Comparison of ENCODE assay signal across 1 cellular context in genomic region chr2:20327370-20327769, GRCh38.
TF ChIP-seq lines count a peak whose summit lies in the region.

No MANE protein-coding gene starts in this region.

TF ChIP-seq in SK-N-SH treated with all-trans-retinoic acid at 6 μM for 48 hours, 23 proteins besides CTCF, POLR2A, EP300 and RAD21 (continued from another document):
- TF ChIP-seq CSRNP3 (CRISPR knock-in tag; IDR thresholded peaks at IDR 0.05) = no peak
- no peak for TF ChIP-seq ZFP30 (CRISPR knock-in tag; IDR thresholded peaks at IDR 0.05)
- no peak for TF ChIP-seq CSDC2 (CRISPR knock-in tag; IDR thresholded peaks at IDR 0.05)
